ENCODE assay signal across 8 cellular contexts in genomic region chr15:78872972-78873795, GRCh38. TPM values are rescaled to one million over a fixed set of nuclear protein-coding genes. Genes with fewer than 3 reads are reported as not detected.
DNase-seq lines count a peak whose midpoint lies in the region; ATAC-seq and TF ChIP-seq lines count a peak whose summit lies in the region.

No MANE protein-coding gene starts in this region.

- H3K36me3 Mint-ChIP-seq in GM23338 (ENCODE audit: low read depth) (peaks cover 17% of the 10 kb centered on the region), neural crest cell (ENCODE audit: low read depth) (peaks cover 4% of the 10 kb centered on the region)

- peaks cover 52% of the 10 kb centered on the region for H3K79me2 ChIP-seq in GM23338 (replicated peaks; ENCODE audit: insufficient read depth)

- no peak overlapping the region for H2AFZ ChIP-seq in GM23338

- peak overlapping the region; percentile 96 for H3K4me3 Mint-ChIP-seq in GM23338
- peak overlapping the region; percentile 100 for H3K4me3 Mint-ChIP-seq in neural crest cell
- peak overlapping the region; percentile 83 to 96 for H3K4me3 Mint-ChIP-seq in stimulated activated naive CD8-positive, alpha-beta T cell treated with anti-CD3 and anti-CD28 coated beads, Interleukin-15, amount 100 ng/mL, for 72 hours

- peaks cover 3% of the 10 kb centered on the region; the same call in 1 of the 2 replicates for H3F3A ChIP-seq in GM23338 (replicated peaks; ENCODE audit: low read depth)

- peaks cover 38% of the 10 kb centered on the region for H3K4me1 ChIP-seq in GM23338 (ENCODE audit: insufficient read depth)

- peaks cover 42% of the 10 kb centered on the region for H3K4me1 Mint-ChIP-seq in GM23338
- peaks cover 59% of the 10 kb centered on the region for H3K4me1 Mint-ChIP-seq in neural crest cell
- H3K4me1 Mint-ChIP-seq in stimulated activated naive CD8-positive, alpha-beta T cell treated with anti-CD3 and anti-CD28 coated beads, Interleukin-15, amount 100 ng/mL, for 72 hours, result peaks cover 59% of the 10 kb centered on the region

- H3K9me3 Mint-ChIP-seq in GM23338 (no peaks in the 10 kb centered on the region), neural crest cell (no peaks in the 10 kb centered on the region)
- H3K9me3 Mint-ChIP-seq in stimulated activated naive CD8-positive, alpha-beta T cell treated with anti-CD3 and anti-CD28 coated beads, Interleukin-15, amount 100 ng/mL, for 72 hours, result no peaks in the 10 kb centered on the region

- H3K4me2 ChIP-seq in GM23338, result peak overlapping the region; percentile 80

- peak; percentile 79 for ATAC-seq in GM23338
- peak; percentile 81 for ATAC-seq in stimulated activated naive CD8-positive, alpha-beta T cell treated with anti-CD3 and anti-CD28 coated beads, Interleukin-15, amount 100 ng/mL, for 72 hours

- H3K4me3 ChIP-seq in GM23338, result peak overlapping the region; percentile 68

- DNase-seq in EL (peak; percentile 96), GM23338 (ENCODE audit: low spot score) (peak; percentile 94), RPMI7951 (ENCODE audit: low read depth) (peak; percentile 95), fibroblast of the conjunctiva (ENCODE audit: low read depth) (peak; percentile 93), neural crest cell (ENCODE audit: low read depth, low spot score) (peak; percentile 88)
- DNase-seq in activated effector memory CD4-positive, alpha-beta T cell treated with Interleukin-2 at 50 U/mL for 16 hours, result peak; percentile 84
- peak; percentile 90 to 93 for DNase-seq in stimulated activated naive CD8-positive, alpha-beta T cell treated with anti-CD3 and anti-CD28 coated beads, Interleukin-15, amount 100 ng/mL, for 72 hours

- H3K27ac Mint-ChIP-seq in GM23338 (peak overlapping the region; percentile 100), neural crest cell (ENCODE audit: unreplicated experiment) (peak overlapping the region; percentile 100)
- H3K27ac Mint-ChIP-seq in stimulated activated naive CD8-positive, alpha-beta T cell treated with anti-CD3 and anti-CD28 coated beads, Interleukin-15, amount 100 ng/mL, for 72 hours, result peak overlapping the region; percentile 99 to 100

- no peaks in the 10 kb centered on the region for H3K36me3 ChIP-seq in GM23338 (ENCODE audit: insufficient read depth)

- H3K27ac ChIP-seq in GM23338 (ENCODE audit: low read depth), result peak overlapping the region; percentile 93

- no peaks in the 10 kb centered on the region for H3K9me2 ChIP-seq in GM23338 (ENCODE audit: insufficient read depth)

- peaks cover 36% of the 10 kb centered on the region for H4K20me1 ChIP-seq in GM23338 (replicated peaks; ENCODE audit: insufficient read depth)

- H3K27me3 Mint-ChIP-seq in GM23338 (ENCODE audit: insufficient read depth, low read depth, poor library complexity), result peaks cover 22% of the 10 kb centered on the region
- H3K27me3 Mint-ChIP-seq in neural crest cell (ENCODE audit: low read depth), result peaks cover 7% of the 10 kb centered on the region
- no peaks in the 10 kb centered on the region for H3K27me3 Mint-ChIP-seq in stimulated activated naive CD8-positive, alpha-beta T cell treated with anti-CD3 and anti-CD28 coated beads, Interleukin-15, amount 100 ng/mL, for 72 hours

- H3K27me3 ChIP-seq in GM23338 (ENCODE audit: insufficient read depth), result no peaks in the 10 kb centered on the region

- TF ChIP-seq CTCF in GM23338 (conservative IDR thresholded peaks at IDR 0.05; ENCODE audit: low read depth in 2 of 2), result peak; percentile 35 to 64
- TF ChIP-seq CTCF in LNCAP (IDR thresholded peaks at IDR 0.05), result peak; percentile 54
- peak; percentile 58 for TF ChIP-seq CTCF in neural crest cell (conservative IDR thresholded peaks at IDR 0.05)

TF ChIP-seq in GM23338, 12 proteins besides CTCF, POLR2A, EP300 and RAD21 (continues in another document):
- TF ChIP-seq ZNF462 (CRISPR knock-in tag; IDR thresholded peaks at IDR 0.05) (no peak), ZNF331 (CRISPR knock-in tag; IDR thresholded peaks at IDR 0.05; ENCODE audit: low read depth) (no peak), STAT1 (IDR thresholded peaks at IDR 0.05; ENCODE audit: unreplicated experiment) (no peak), EZH2phosphoT487 (IDR thresholded peaks at IDR 0.05; ENCODE audit: unreplicated experiment) (no peak), CREB1 (CRISPR knock-in tag; IDR thresholded peaks at IDR 0.05; ENCODE audit: low read depth) (peak; percentile 56), JUNB (IDR thresholded peaks at IDR 0.05; ENCODE audit: unreplicated experiment) (no peak)

RNA-seq across cellular contexts. Expression of gene MORF4L1, which starts 0.5 kb away (rescaled TPM):
- 491 and 520 TPM in 2 replicates for total RNA-seq in GM23338 (2014; rRNA removed; shearing (Covaris generic))
- polyA plus RNA-seq in GM23338 (2016; fragmentation: Nextera tagmentation; extraction: Ambion mirVana), result 571 and 611 TPM in 2 replicates
- 354 and 358 TPM in 2 replicates for total RNA-seq in RPMI7951 (2014; rRNA removed; shearing (Covaris generic))
- 472 and 478 TPM in 2 replicates for total RNA-seq in neural crest cell

Comparison
In these comparisons a context has a peak if more than half of its experiments do, and no peak if none do; other contexts are left out.
1. Peak in every context shown above with its lines: DNase-seq, ATAC-seq, H3K4me3 ChIP-seq and H3K27ac ChIP-seq.